ENCODE assay signal across 9 cellular contexts in the genomic region with DNA sequence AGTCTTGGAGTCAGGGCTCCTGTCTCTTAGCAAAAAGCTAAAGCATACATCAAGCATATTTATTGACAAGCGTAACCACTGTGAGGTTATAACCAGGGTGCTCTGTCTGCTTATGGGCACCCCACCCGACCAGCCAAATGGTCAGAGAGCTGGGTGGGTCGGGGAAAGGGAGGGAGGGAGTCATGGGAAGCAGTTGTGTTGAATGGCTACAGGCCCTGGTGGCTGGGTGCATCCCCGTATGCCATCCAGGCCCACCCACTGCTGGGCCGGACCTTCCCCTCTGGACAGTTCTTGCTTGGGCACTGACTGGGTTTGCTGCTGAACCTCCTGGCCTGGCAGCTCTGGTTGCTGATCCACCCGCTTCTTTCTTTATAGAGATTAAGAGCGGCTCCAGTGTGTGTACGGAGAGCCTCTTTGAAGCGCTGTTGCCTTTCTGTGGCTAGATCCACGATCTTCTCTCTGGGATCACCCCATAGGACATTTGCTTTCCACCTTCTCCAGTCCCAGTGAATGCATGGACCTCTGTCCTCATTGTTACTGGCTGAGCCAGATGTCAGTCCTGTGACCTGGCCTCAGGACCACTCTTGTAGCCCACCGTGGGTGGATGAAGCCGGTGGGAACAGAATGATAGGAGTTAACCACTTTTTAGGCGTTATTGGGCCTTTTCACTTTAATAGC. TPM values are rescaled to one million over a fixed set of nuclear protein-coding genes. Genes with fewer than 3 reads are reported as not detected.
DNase-seq lines count a peak whose midpoint lies in the region; ATAC-seq and TF ChIP-seq lines count a peak whose summit lies in the region.
"Had no signal": no experiment of that assay in that cellular context is flagged by ENCODE, and none has a peak within 500 bp of the region (broad histone marks: within the 10 kb centered on the region; RNA-seq: fewer than 3 reads in every experiment).

No MANE protein-coding gene starts in this region.

- H3K27ac Mint-ChIP-seq in endodermal cell (no peak overlapping the region), Caco-2 (ENCODE audit: unreplicated experiment) (no peak overlapping the region)

- H3K9me3 ChIP-seq in PC-9 (ENCODE audit: insufficient read depth, low read depth) = no peaks in the 10 kb centered on the region
- no peaks in the 10 kb centered on the region for H3K9me3 ChIP-seq in endodermal cell (ENCODE audit: control insufficient read depth, low read length)
- no peaks in the 10 kb centered on the region for H3K9me3 ChIP-seq in OCI-LY7 (ENCODE audit: low read length)
- H3K9me3 ChIP-seq in Caco-2 = no peaks in the 10 kb centered on the region

- H3K36me3 ChIP-seq in PC-9 (ENCODE audit: low read depth) = peaks cover 17% of the 10 kb centered on the region
- peaks cover 3% of the 10 kb centered on the region for H3K36me3 ChIP-seq in endodermal cell (ENCODE audit: control insufficient read depth, insufficient read depth, low read length)
- H3K36me3 ChIP-seq in OCI-LY7 (ENCODE audit: insufficient read depth, low read length) = peaks cover 8% of the 10 kb centered on the region; the same call in 1 of the 2 replicates
- H3K36me3 ChIP-seq in Caco-2 (ENCODE audit: control insufficient read depth, insufficient read depth, low read length) = no peaks in the 10 kb centered on the region

- peaks cover 83% of the 10 kb centered on the region for H3F3A ChIP-seq in PC-9 (ENCODE audit: insufficient read depth, low read depth)

- H2AFZ ChIP-seq in PC-9 (no peak overlapping the region), OCI-LY7 (ENCODE audit: low read length) (no peak overlapping the region)

- DNase-seq in AG08395 (ENCODE audit: low spot score) = peak; percentile 56
- no peak for DNase-seq in PC-9
- no peak for DNase-seq in endodermal cell
- no peak for DNase-seq in omental fat pad (ENCODE audit: low spot score)
- DNase-seq in OCI-LY7 (ENCODE audit: low spot score) = no peak
- no peak for DNase-seq in ureter (ENCODE audit: low spot score)
- DNase-seq in Caco-2 = no peak
- DNase-seq: NCI-H187 treated with DMSO at 0.1 percent for 48 hours had no signal

- POLR2A ChIA-PET in PC-9 (lab: Charles Lee; ENCODE audit: unreplicated experiment) (interaction anchor here (0.5 to 1.3 kb wide), 10 partner anchors 18 to 76 kb away, joined by 3 to 12 read pairs (median 6); no protein-coding TSS in a partner anchor), OCI-LY7 (lab: Charles Lee) (interaction anchor here (0.7 to 2.1 kb wide), 4 partner anchors 9 to 47 kb away, joined by 3 to 6 read pairs (median 4); no protein-coding TSS in a partner anchor), Caco-2 (lab: Charles Lee) (interaction anchor here (0.6 kb wide), 1 partner anchor 8 kb away, joined by 3 read pairs; no protein-coding TSS in a partner anchor)

- intact Hi-C loops in PC-9 (cut with micrococcal nuclease; ENCODE audit: unreplicated experiment) = loop anchor here (1.0 to 10.0 kb wide), 7 partner anchors 18 to 710 kb away; partner anchors contain the start of gene SMAD3
- intact Hi-C loops in OCI-LY7 (cut with micrococcal nuclease; ENCODE audit: unreplicated experiment) = no loop called here
- intact Hi-C loops in Caco-2 (cut with micrococcal nuclease; ENCODE audit: unreplicated experiment) = no loop called here

- H3K36me3 Mint-ChIP-seq in endodermal cell (ENCODE audit: low read depth) (no peaks in the 10 kb centered on the region), Caco-2 (ENCODE audit: insufficient read depth, unreplicated experiment) (peaks cover 6% of the 10 kb centered on the region)

- H3K9ac ChIP-seq in endodermal cell (ENCODE audit: extremely low read depth, low read length, poor library complexity, severe bottlenecking) = no peak overlapping the region

- H3K9me3 Mint-ChIP-seq in endodermal cell (no peaks in the 10 kb centered on the region), Caco-2 (ENCODE audit: unreplicated experiment) (no peaks in the 10 kb centered on the region)

- peaks cover 31% of the 10 kb centered on the region for H3K4me1 Mint-ChIP-seq in endodermal cell
- peaks cover 22% of the 10 kb centered on the region for H3K4me1 Mint-ChIP-seq in Caco-2 (ENCODE audit: low read depth, unreplicated experiment)

- WGBS in endodermal cell (ENCODE audit: insufficient coverage in 1 of 2, insufficient read length in 1 of 2), 2 experiments = 93 to 96% methylated on average over 8 to 13 of the region's 13 CpGs

- H3K27me3 ChIP-seq in PC-9 (ENCODE audit: insufficient read depth, low read depth) (no peaks in the 10 kb centered on the region), endodermal cell (ENCODE audit: control insufficient read depth, insufficient read depth, low read length, poor library complexity, severe bottlenecking) (no peaks in the 10 kb centered on the region), Caco-2 (replicated peaks; ENCODE audit: control insufficient read depth, insufficient read depth, low read length) (no peaks in the 10 kb centered on the region)

- peak overlapping the region; percentile 74; the same call in 1 of the 2 replicates for H3K4me3 ChIP-seq in PC-9
- H3K4me3 ChIP-seq in endodermal cell (ENCODE audit: low read length) = no peak overlapping the region
- H3K4me3 ChIP-seq in OCI-LY7 (ENCODE audit: low read depth, low read length, poor library complexity, severe bottlenecking) = no peak overlapping the region
- H3K4me3 ChIP-seq in Caco-2 (ENCODE audit: low read depth, low read length) = no peak overlapping the region

- no TSS peak for BruUV-seq in PC-9 (replicated peaks; lab: Mats Ljungman, UMichigan)
- BruUV-seq in OCI-LY7 (replicated peaks; lab: Mats Ljungman, UMichigan) = no TSS peak
- no TSS peak for BruUV-seq in Caco-2 (replicated peaks; lab: Mats Ljungman, UMichigan)

- peak overlapping the region; percentile 94 for H3K4me2 ChIP-seq in PC-9
- no peak overlapping the region for H3K4me2 ChIP-seq in OCI-LY7 (ENCODE audit: low read length)

- H3K27me3 Mint-ChIP-seq in endodermal cell (ENCODE audit: insufficient read depth) (peaks cover 3% of the 10 kb centered on the region), Caco-2 (ENCODE audit: insufficient read depth, unreplicated experiment) (no peaks in the 10 kb centered on the region)

- H3K79me2 ChIP-seq in PC-9 (ENCODE audit: low read depth) (peaks cover 91% of the 10 kb centered on the region), OCI-LY7 (ENCODE audit: insufficient read depth, low read depth, low read length) (peaks cover 26% of the 10 kb centered on the region; the same call in 1 of the 2 replicates)

- no peak overlapping the region for H3K4me3 Mint-ChIP-seq in endodermal cell
- H3K4me3 Mint-ChIP-seq in Caco-2 (ENCODE audit: unreplicated experiment) = no peak overlapping the region

- TF ChIP-seq CTCF in PC-9 (conservative IDR thresholded peaks at IDR 0.05) (no peak), endodermal cell (conservative IDR thresholded peaks at IDR 0.05) (no peak), omental fat pad (IDR thresholded peaks at IDR 0.05) (no peak), OCI-LY7 (conservative IDR thresholded peaks at IDR 0.05; ENCODE audit: low read length) (no peak), Caco-2 (IDR thresholded peaks at IDR 0.05; ENCODE audit: insufficient read depth in 1 of 2, low read depth in 1 of 2, low read length in 1 of 2, severe bottlenecking in 1 of 2, unreplicated experiment in 1 of 2) (no peak)

- no peaks in the 10 kb centered on the region; the same call in 1 of the 2 replicates for H4K20me1 ChIP-seq in PC-9 (ENCODE audit: insufficient read depth)
- no peaks in the 10 kb centered on the region for H4K20me1 ChIP-seq in OCI-LY7 (ENCODE audit: insufficient read depth, low read length)

- H3K9me2 ChIP-seq in PC-9 (ENCODE audit: insufficient read depth) = no peaks in the 10 kb centered on the region
- no peaks in the 10 kb centered on the region for H3K9me2 ChIP-seq in OCI-LY7 (ENCODE audit: insufficient read depth, low read length)

- peaks cover 80% of the 10 kb centered on the region for H3K4me1 ChIP-seq in PC-9 (replicated peaks; ENCODE audit: insufficient read depth)
- H3K4me1 ChIP-seq in endodermal cell (ENCODE audit: control insufficient read depth, insufficient read depth, low read length) = peaks cover 10% of the 10 kb centered on the region
- H3K4me1 ChIP-seq in OCI-LY7 (ENCODE audit: insufficient read depth, low read length, poor library complexity, severe bottlenecking) = peaks cover 26% of the 10 kb centered on the region
- peaks cover 34% of the 10 kb centered on the region for H3K4me1 ChIP-seq in Caco-2

- H3K27ac ChIP-seq in PC-9 = peak overlapping the region; percentile 98
- peak overlapping the region; percentile 32 for H3K27ac ChIP-seq in endodermal cell (ENCODE audit: low read depth, low read length)
- no peak overlapping the region for H3K27ac ChIP-seq in OCI-LY7 (ENCODE audit: low read depth, low read length, poor library complexity, severe bottlenecking)

- CTCF ChIA-PET in PC-9 (lab: Charles Lee) (interaction anchor here (0.5 to 1.2 kb wide), 4 partner anchors 37 to 175 kb away, joined by 3 to 5 read pairs (median 3); no protein-coding TSS in a partner anchor), OCI-LY7 (lab: Charles Lee; ENCODE audit: unreplicated experiment) (no interaction called here), Caco-2 (lab: Charles Lee) (no interaction called here)

- ATAC-seq in omental fat pad (ENCODE audit: low FRiP score) (peak; percentile 0), HG03354 (IDR thresholded peaks at IDR 0.05; ENCODE audit: poor library complexity, severe bottlenecking, unreplicated experiment) (no peak)

RNA-seq across cellular contexts. Expression of gene SMAD3, which starts 59.6 kb away (rescaled TPM):
- total RNA-seq in PC-9 (2021) (99.5 and 109 TPM in 2 replicates), endodermal cell (1 to 10 TPM; 7.8 to 9.6 TPM), omental fat pad (10 to 100 TPM; 30.9 to 58.1 (median 49.9) TPM), OCI-LY7 (2022) (77.8 and 84.5 TPM in 2 replicates), ureter (124 TPM), Caco-2 (2022) (51.5 and 54.8 TPM in 2 replicates)
- 36.7 TPM for polyA plus RNA-seq in endodermal cell (2013, experiment 1 of 2)
- 35.6 TPM for polyA plus RNA-seq in endodermal cell (2013, experiment 2 of 2)
- total RNA-seq in OCI-LY7 (2014; rRNA removed; shearing (Covaris generic)) = 32.8 and 41.2 TPM in 2 replicates
